Comparison of ENCODE assay signal across 8 cellular contexts in genomic region chr1:25430073-25430665, GRCh38. TPM values are rescaled to one million over a fixed set of nuclear protein-coding genes. Genes with fewer than 3 reads are reported as not detected.
DNase-seq lines count a peak whose midpoint lies in the region; ATAC-seq, FAIRE-seq and TF ChIP-seq lines count a peak whose summit lies in the region.

No MANE protein-coding gene starts in this region.

- H3K27ac ChIP-seq in SU-DHL-6 (ENCODE audit: low read depth, low read length) (peak overlapping the region; percentile 73), upper lobe of right lung (peak overlapping the region; percentile 96)

- H3K27me3 ChIP-seq in SU-DHL-6 (ENCODE audit: low read length) (no peaks in the 10 kb centered on the region), upper lobe of right lung (no peaks in the 10 kb centered on the region)

- peak; percentile 79 for ATAC-seq in HG02759 (IDR thresholded peaks at IDR 0.05; ENCODE audit: unreplicated experiment)
- peak; percentile 90 to 95 for ATAC-seq in left cardiac atrium
- peak; percentile 95 for ATAC-seq in upper lobe of right lung

- peak; percentile 84 for TF ChIP-seq POLR2A in GM12892 (IDR thresholded peaks at IDR 0.05; ENCODE audit: low read depth, low read length)

- H3K4me3 ChIP-seq in SU-DHL-6 (ENCODE audit: insufficient read depth, low read length, poor library complexity, severe bottlenecking) (peak overlapping the region; percentile 96), upper lobe of right lung (peak overlapping the region; percentile 86)

- H3K4me2 ChIP-seq in SU-DHL-6 (ENCODE audit: low read depth, low read length, poor library complexity, severe bottlenecking), result peak overlapping the region; percentile 71

- DNase-seq in GM12892 (ENCODE audit: insufficient read length), result peak; percentile 77
- DNase-seq in NCI-H128 (lab: John Stamatoyannopoulos, UW; ENCODE audit: unreplicated experiment), result peak; percentile 87
- peak; percentile 75 for DNase-seq in activated naive CD8-positive, alpha-beta T cell treated with anti-CD3 and anti-CD28 coated beads, Interleukin-2, amount 50 U/mL, for 16 hours (ENCODE audit: low read depth, low spot score)
- DNase-seq in left cardiac atrium, result peak; percentile 90
- peak; percentile 79 to 99 (median 91) for DNase-seq in posterior cingulate gyrus
- DNase-seq in upper lobe of right lung, result peak; percentile 94

- peak; percentile 99 for FAIRE-seq in GM12892 (lab: Jason Lieb, UNC)

- peaks cover 9% of the 10 kb centered on the region for H4K20me1 ChIP-seq in SU-DHL-6 (ENCODE audit: low read depth, low read length)

- no peaks in the 10 kb centered on the region for H3F3A ChIP-seq in SU-DHL-6 (ENCODE audit: insufficient read depth)

- no peak for TF ChIP-seq CTCF in SU-DHL-6 (IDR thresholded peaks at IDR 0.05; ENCODE audit: insufficient read depth, low read length, poor library complexity, severe bottlenecking)
- TF ChIP-seq CTCF in upper lobe of right lung (IDR thresholded peaks at IDR 0.05), result no peak

- intact Hi-C loops in left cardiac atrium (cut with DNase I) (no loop called here), posterior cingulate gyrus (cut with DNase I) (loop anchor here (2.0 to 10.0 kb wide), 2 partner anchors 187 to 385 kb away; partner anchors contain the start of genes MAN1C1 and MTFR1L), upper lobe of right lung (cut with DNase I) (no loop called here)

- H3K9me3 ChIP-seq in SU-DHL-6 (ENCODE audit: insufficient read depth, low read length) (no peaks in the 10 kb centered on the region), upper lobe of right lung (no peaks in the 10 kb centered on the region)

- no peaks in the 10 kb centered on the region for H3K9me2 ChIP-seq in SU-DHL-6 (replicated peaks; ENCODE audit: insufficient read depth, low read length)

- H3K36me3 ChIP-seq in SU-DHL-6 (ENCODE audit: low read length) (peaks cover 4% of the 10 kb centered on the region; the same call in 1 of the 2 replicates), upper lobe of right lung (no peaks in the 10 kb centered on the region)

- peak overlapping the region; percentile 99 for H2AFZ ChIP-seq in SU-DHL-6 (ENCODE audit: low read depth, low read length, severe bottlenecking)

- peaks cover 23% of the 10 kb centered on the region; the same call in 1 of the 2 replicates for H3K79me2 ChIP-seq in SU-DHL-6 (ENCODE audit: insufficient read depth, low read length)

- H3K4me1 ChIP-seq in upper lobe of right lung, result peaks cover 29% of the 10 kb centered on the region

- H3K9ac ChIP-seq in SU-DHL-6 (ENCODE audit: low read length), result peak overlapping the region; percentile 64

RNA-seq across cellular contexts. Expression of gene MACO1, which starts 0.5 kb away (rescaled TPM):
- polyA plus RNA-seq in GM12892 (2012; ENCODE audit: missing spikeins), result 10.7 TPM
- total RNA-seq in left cardiac atrium, result 10 to 100 TPM; 15.1 to 16.4 TPM
- 20.2 TPM for total RNA-seq in upper lobe of right lung

RNA-seq across cellular contexts. Expression of gene RHCE, which starts 9.5 kb away (rescaled TPM):
- polyA plus RNA-seq in GM12892 (2012; ENCODE audit: missing spikeins), result 0.72 TPM
- total RNA-seq in left cardiac atrium (under 1 TPM; 0.65 to 0.71 TPM), upper lobe of right lung (0.58 TPM)

Comparison
In these comparisons a context has a peak if more than half of its experiments do, and no peak if none do; other contexts are left out.
1. Peak in every context shown above with its lines: DNase-seq, ATAC-seq, H3K4me3 ChIP-seq and H3K27ac ChIP-seq.